In genomic region chr3:188041193-188041592, GRCh38 we compare ENCODE assay signal across 1 cellular context.
TF ChIP-seq lines count a peak whose summit lies in the region.

No MANE protein-coding gene starts in this region.

TF ChIP-seq in SK-N-SH, 30 proteins besides CTCF, POLR2A, EP300 and RAD21 (continued from another document):
- TF ChIP-seq USF1 (IDR thresholded peaks at IDR 0.05; ENCODE audit: borderline replicate concordance, low read depth) (no peak), RFX5 (IDR thresholded peaks at IDR 0.05; ENCODE audit: low read length) (no peak), REST (IDR thresholded peaks at IDR 0.05; ENCODE audit: low read depth, low read length) (no peak), RCOR1 (IDR thresholded peaks at IDR 0.05; ENCODE audit: low read length) (no peak)
